Comparison of ENCODE assay signal across 8 cellular contexts in the genomic region with DNA sequence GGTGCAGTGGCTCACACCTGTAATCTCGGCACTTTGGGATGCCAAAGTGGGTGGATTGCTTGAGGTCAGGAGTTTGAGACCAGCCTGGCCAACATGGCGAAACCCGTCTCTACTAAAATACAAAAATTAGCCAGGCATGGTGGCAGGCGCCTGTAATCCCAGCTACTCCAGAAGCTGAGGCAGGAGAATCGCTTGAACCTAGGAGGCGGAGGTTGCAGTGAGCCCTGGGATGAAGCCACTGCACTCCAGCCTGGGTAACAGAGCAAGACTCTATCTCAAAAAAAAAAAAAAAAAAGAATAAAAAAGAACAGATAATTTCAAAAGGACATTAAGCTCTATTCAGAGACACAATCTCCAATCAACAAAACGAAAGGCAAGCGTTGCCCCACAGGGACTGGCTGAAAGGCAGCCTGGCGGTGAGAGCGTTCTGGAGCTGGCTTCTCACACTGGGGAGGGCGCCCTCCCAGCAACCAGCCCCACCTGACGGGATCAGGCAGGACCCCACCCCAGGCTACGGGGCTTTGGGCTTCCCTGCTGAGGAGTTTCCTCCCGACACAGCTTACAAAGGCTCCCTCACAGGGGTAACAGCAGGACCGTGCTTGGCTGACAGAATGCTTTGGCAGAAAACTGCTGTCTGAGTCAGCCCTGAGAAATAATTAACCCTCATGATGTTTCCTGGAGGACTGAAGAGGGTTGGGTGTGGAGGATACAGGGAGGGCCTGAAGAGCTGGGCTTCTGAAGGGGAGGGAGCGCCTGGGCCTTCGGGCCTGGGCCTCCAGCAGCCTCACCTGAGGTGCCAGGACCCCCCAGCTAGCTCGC. TPM values are rescaled to one million over a fixed set of nuclear protein-coding genes. Genes with fewer than 3 reads are reported as not detected.
DNase-seq lines count a peak whose midpoint lies in the region; ATAC-seq and TF ChIP-seq lines count a peak whose summit lies in the region.

No MANE protein-coding gene starts in this region.

- H3K4me3 ChIP-seq in right lobe of liver (peak overlapping the region; percentile 42 to 54 (median 52)), thyroid gland (replicated peaks in 1 of 3) (peak overlapping the region in 2 of 3 donors; percentile 30 to 44)

- H3K4me1 ChIP-seq in right lobe of liver, result peaks cover 0 to 3% (median 0%) of the 10 kb centered on the region in 4 donors
- peaks cover 0 to 3% of the 10 kb centered on the region in 2 donors for H3K4me1 ChIP-seq in thyroid gland

- no peaks in the 10 kb centered on the region for H3K9me3 ChIP-seq in right lobe of liver
- H3K9me3 ChIP-seq in thyroid gland, result no peaks in the 10 kb centered on the region

- H3K4me3 Mint-ChIP-seq in effector memory CD8-positive, alpha-beta T cell, result no peak overlapping the region

- intact Hi-C loops in right lobe of liver (cut with DNase I) (no loop called here), thyroid gland (cut with DNase I) (no loop called here)

- H3K27ac ChIP-seq in right lobe of liver (peak overlapping the region; percentile 78 to 98 (median 93)), thyroid gland (peak overlapping the region; percentile 70 to 79 (median 79))

- H3K27me3 ChIP-seq in right lobe of liver (no peaks in the 10 kb centered on the region), thyroid gland (no peaks in the 10 kb centered on the region)

- 41% methylated on average over 15 of the region's 18 CpGs for WGBS in right lobe of liver (ENCODE audit: insufficient coverage, low coverage, low lambda C conversion rate, missing lambda C conversion rate)
- WGBS in thyroid gland, 2 donors, result 44 to 47% methylated on average over 18 of the region's 18 CpGs

- TF ChIP-seq POLR2A in right lobe of liver (IDR thresholded peaks at IDR 0.05), result peak; percentile 80
- TF ChIP-seq POLR2A in thyroid gland (IDR thresholded peaks at IDR 0.05), result no peak
- TF ChIP-seq POLR2A in GM18505 (IDR thresholded peaks at IDR 0.05; ENCODE audit: borderline replicate concordance, extremely low read depth, insufficient read depth, insufficient read length), result no peak

- DNase-seq in GM03348 (ENCODE audit: low spot score), result peak; percentile 88
- DNase-seq in NCI-H2196 (lab: John Stamatoyannopoulos, UW; ENCODE audit: unreplicated experiment), result peak; percentile 84
- DNase-seq in dedifferentiated amniotic fluid mesenchymal stem cell (ENCODE audit: extremely low spot score), result peak; percentile 84
- peak; percentile 53 to 67 (median 63) for DNase-seq in right lobe of liver
- DNase-seq in thyroid gland, result peak; percentile 15 to 53
- no peak for DNase-seq in activated CD4-positive, alpha-beta T cell treated with anti-CD3 and anti-CD28 coated beads, Interleukin-2, amount 50 U/mL, for 4 hours
- no peak for DNase-seq in effector memory CD8-positive, alpha-beta T cell

- no peak overlapping the region for H3K27ac Mint-ChIP-seq in effector memory CD8-positive, alpha-beta T cell

- peaks cover 0 to 2% of the 10 kb centered on the region in 2 donors for H3K4me1 Mint-ChIP-seq in effector memory CD8-positive, alpha-beta T cell (ENCODE audit: low read depth in 2 of 2)

- H3K27me3 Mint-ChIP-seq in effector memory CD8-positive, alpha-beta T cell, result peaks cover 0 to 17% of the 10 kb centered on the region in 2 donors

- peak in 1 of 4 donors; percentile 17 for TF ChIP-seq CTCF in right lobe of liver (IDR thresholded peaks at IDR 0.05)
- no peak for TF ChIP-seq CTCF in thyroid gland (IDR thresholded peaks at IDR 0.05)

- H3K9me3 Mint-ChIP-seq in effector memory CD8-positive, alpha-beta T cell, result no peaks in the 10 kb centered on the region

- H3K36me3 ChIP-seq in right lobe of liver, result no peaks in the 10 kb centered on the region
- H3K36me3 ChIP-seq in thyroid gland, result no peaks in the 10 kb centered on the region

- peak; percentile 97 to 98 (median 98) for ATAC-seq in right lobe of liver
- ATAC-seq in GM18505 (IDR thresholded peaks at IDR 0.05; ENCODE audit: unreplicated experiment), result no peak
- no peak for ATAC-seq in effector memory CD8-positive, alpha-beta T cell (replicated peaks)

- no peaks in the 10 kb centered on the region for H3K36me3 Mint-ChIP-seq in effector memory CD8-positive, alpha-beta T cell (ENCODE audit: insufficient read depth)

RNA-seq across cellular contexts. Expression of a gene that starts 31.1 kb away (rescaled TPM):
- total RNA-seq in right lobe of liver, result 100 to 1,000 TPM; 132 to 150 (median 141) TPM
- 100 to 1,000 TPM; 196 to 297 (median 260) TPM for total RNA-seq in thyroid gland

Comparison
In these comparisons a context has a peak if more than half of its experiments do, and no peak if none do; other contexts are left out.
1. DNase-seq: peak in GM03348 (single experiment), NCI-H2196 (single experiment), dedifferentiated amniotic fluid mesenchymal stem cell (single experiment), right lobe of liver (3 of 3) and thyroid gland (2 of 2); none in activated CD4-positive, alpha-beta T cell treated with anti-CD3 and anti-CD28 coated beads, Interleukin-2, amount 50 U/mL, for 4 hours (0 of 2) and effector memory CD8-positive, alpha-beta T cell (0 of 3).
2. ATAC-seq: peak in right lobe of liver (4 of 4); none in GM18505 (single experiment) and effector memory CD8-positive, alpha-beta T cell (single experiment).